In genomic region chr3:49812916-49813496, GRCh38 we compare ENCODE assay signal across 7 cellular contexts. TPM values are rescaled to one million over a fixed set of nuclear protein-coding genes. Genes with fewer than 3 reads are reported as not detected.
DNase-seq lines count a peak whose midpoint lies in the region; ATAC-seq lines count a peak whose summit lies in the region.
"Had no signal": no experiment of that assay in that cellular context is flagged by ENCODE, and none has a peak within 500 bp of the region (broad histone marks: within the 10 kb centered on the region; RNA-seq: fewer than 3 reads in every experiment).

No MANE protein-coding gene starts in this region.

- no peaks in the 10 kb centered on the region for H3K9me3 Mint-ChIP-seq in activated CD4-positive, alpha-beta memory T cell treated with anti-CD3 and anti-CD28 coated beads, Interleukin-2, amount 10 ng/mL, durations not matched to agents 7 days and 5 days

- peak overlapping the region; percentile 93 for H3K27ac Mint-ChIP-seq in activated CD4-positive, alpha-beta memory T cell treated with anti-CD3 and anti-CD28 coated beads, Interleukin-2, amount 10 ng/mL, durations not matched to agents 7 days and 5 days

- H3K4me3 Mint-ChIP-seq in activated CD4-positive, alpha-beta memory T cell treated with anti-CD3 and anti-CD28 coated beads, Interleukin-2, amount 10 ng/mL, durations not matched to agents 7 days and 5 days = peak overlapping the region; percentile 96

- peak; percentile 44 for DNase-seq in AG08396 (ENCODE audit: low spot score)
- no peak for DNase-seq in activated CD4-positive, alpha-beta memory T cell treated with anti-CD3 and anti-CD28 coated beads, Interleukin-2, amount 10 ng/mL, durations not matched to agents 7 days and 5 days
- DNase-seq in left lobe of liver (ENCODE audit: low spot score) = no peak
- DNase-seq in NCI-H345 (lab: John Stamatoyannopoulos, UW) = no peak
- DNase-seq in ecto neural progenitor cell (ENCODE audit: low spot score) = no peak

- peaks cover 31% of the 10 kb centered on the region for H3K4me1 Mint-ChIP-seq in activated CD4-positive, alpha-beta memory T cell treated with anti-CD3 and anti-CD28 coated beads, Interleukin-2, amount 10 ng/mL, durations not matched to agents 7 days and 5 days

- H3K27me3 Mint-ChIP-seq in activated CD4-positive, alpha-beta memory T cell treated with anti-CD3 and anti-CD28 coated beads, Interleukin-2, amount 10 ng/mL, durations not matched to agents 7 days and 5 days = no peaks in the 10 kb centered on the region

- peaks cover 34% of the 10 kb centered on the region for H3K36me3 Mint-ChIP-seq in activated CD4-positive, alpha-beta memory T cell treated with anti-CD3 and anti-CD28 coated beads, Interleukin-2, amount 10 ng/mL, durations not matched to agents 7 days and 5 days (ENCODE audit: low read depth)

- ATAC-seq in left lobe of liver (peak; percentile 45), GM21390 (IDR thresholded peaks at IDR 0.05; ENCODE audit: unreplicated experiment) (no peak)

- POLR2A ChIA-PET in activated CD4-positive, alpha-beta memory T cell treated with anti-CD3 and anti-CD28 coated beads, Interleukin-2, amount 10 ng/mL, durations not matched to agents 7 days and 5 days (lab: Charles Lee) = interaction anchor here (0.7 to 4.1 kb wide), 9 partner anchors 9 to 127 kb away, joined by 3 to 54 read pairs (median 4); partner anchors contain the start of genes GMPPB, INKA1, IP6K1 and RBM6

- CTCF ChIA-PET in activated CD4-positive, alpha-beta memory T cell treated with anti-CD3 and anti-CD28 coated beads, Interleukin-2, amount 10 ng/mL, durations not matched to agents 7 days and 5 days (lab: Charles Lee) = interaction anchor here (0.6 to 4.6 kb wide), 8 partner anchors 9 to 434 kb away, joined by 3 to 43 read pairs (median 4); partner anchors contain the start of genes CDHR4, INKA1 and TCTA

RNA-seq across cellular contexts. Expression of gene UBA7, which starts 0.7 kb away (rescaled TPM):
- total RNA-seq in activated CD4-positive, alpha-beta memory T cell treated with anti-CD3 and anti-CD28 coated beads, Interleukin-2, amount 10 ng/mL, durations not matched to agents 7 days and 5 days = 100 to 1,000 TPM; 179 to 182 TPM
- 33.2 TPM for total RNA-seq in left lobe of liver

RNA-seq across cellular contexts. Expression of gene INKA1, which starts 9.9 kb away (rescaled TPM):
- total RNA-seq in activated CD4-positive, alpha-beta memory T cell treated with anti-CD3 and anti-CD28 coated beads, Interleukin-2, amount 10 ng/mL, durations not matched to agents 7 days and 5 days = under 1 TPM; 0.20 to 0.48 TPM
- 0.63 TPM for total RNA-seq in left lobe of liver

RNA-seq across cellular contexts. Expression of gene CDHR4, which starts 13.3 kb away (rescaled TPM):
- not detected for total RNA-seq in activated CD4-positive, alpha-beta memory T cell treated with anti-CD3 and anti-CD28 coated beads, Interleukin-2, amount 10 ng/mL, durations not matched to agents 7 days and 5 days
- total RNA-seq in left lobe of liver = not detected
- total RNA-seq: G401 had no signal

RNA-seq across cellular contexts. Expression of gene IP6K1, which starts 26.7 kb away (rescaled TPM):
- 10 to 100 TPM; 38.8 to 39.2 TPM for total RNA-seq in activated CD4-positive, alpha-beta memory T cell treated with anti-CD3 and anti-CD28 coated beads, Interleukin-2, amount 10 ng/mL, durations not matched to agents 7 days and 5 days
- total RNA-seq in left lobe of liver = 14.6 TPM

RNA-seq across cellular contexts. Expression of gene TRAIP, which starts 43.4 kb away (rescaled TPM):
- total RNA-seq in activated CD4-positive, alpha-beta memory T cell treated with anti-CD3 and anti-CD28 coated beads, Interleukin-2, amount 10 ng/mL, durations not matched to agents 7 days and 5 days = 10 to 100 TPM; 19.3 to 21.0 TPM
- 0.75 TPM for total RNA-seq in left lobe of liver
